ENCODE assay signal across 8 cellular contexts in genomic region chr14:75303415-75303814, GRCh38. TPM values are rescaled to one million over a fixed set of nuclear protein-coding genes. Genes with fewer than 3 reads are reported as not detected.
DNase-seq lines count a peak whose midpoint lies in the region; ATAC-seq lines count a peak whose summit lies in the region.

No MANE protein-coding gene starts in this region.

- H3K27ac ChIP-seq in CD8-positive, alpha-beta memory T cell (ENCODE audit: low read depth, low read length) = no peak overlapping the region

- H3K36me3 Mint-ChIP-seq in CD8-positive, alpha-beta memory T cell = no peaks in the 10 kb centered on the region

- peaks cover 1 to 4% of the 10 kb centered on the region in 2 donors for H3K27me3 Mint-ChIP-seq in CD8-positive, alpha-beta memory T cell
- H3K27me3 Mint-ChIP-seq in stimulated activated naive CD8-positive, alpha-beta T cell treated with anti-CD3 and anti-CD28 coated beads, Interleukin-15, amount 100 ng/mL, for 72 hours = peaks cover 14% of the 10 kb centered on the region

- H3K9me3 ChIP-seq in CD8-positive, alpha-beta memory T cell (ENCODE audit: low read length) = no peaks in the 10 kb centered on the region

- no peaks in the 10 kb centered on the region for H3K27me3 ChIP-seq in CD8-positive, alpha-beta memory T cell (ENCODE audit: insufficient read depth, low read length, poor library complexity, severe bottlenecking)

- DNase-seq in CD8-positive, alpha-beta memory T cell = peak in 4 of 5 donors; percentile 49 to 74 (median 54)
- peak; percentile 19 for DNase-seq in HS-27A (ENCODE audit: low read depth)
- DNase-seq in NCI-H748 treated with DMSO at 0.1 percent for 48 hours (lab: John Stamatoyannopoulos, UW) = peak; percentile 48
- peak; percentile 66 for DNase-seq in activated CD4-positive, alpha-beta T cell treated with anti-CD3 and anti-CD28 coated beads for 48 hours
- DNase-seq in effector CD8-positive, alpha-beta T cell (lab: John Stamatoyannopoulos, UW) = peak; percentile 43
- DNase-seq in medulla oblongata (ENCODE audit: extremely low spot score) = peak; percentile 90
- DNase-seq in stimulated activated naive CD8-positive, alpha-beta T cell treated with anti-CD3 and anti-CD28 coated beads, Interleukin-15, amount 100 ng/mL, for 72 hours = peak; percentile 39 to 60

- CTCF ChIA-PET in CD8-positive, alpha-beta memory T cell (lab: Charles Lee) = interaction anchor here (0.7 to 7.3 kb wide), 9 partner anchors 8 to 258 kb away, joined by 3 to 55 read pairs (median 10); partner anchors contain the start of gene NEK9

- peak overlapping the region in 1 of 8 donors; percentile 24 for H3K27ac Mint-ChIP-seq in CD8-positive, alpha-beta memory T cell
- no peak overlapping the region for H3K27ac Mint-ChIP-seq in stimulated activated naive CD8-positive, alpha-beta T cell treated with anti-CD3 and anti-CD28 coated beads, Interleukin-15, amount 100 ng/mL, for 72 hours

- peaks cover 5 to 11% (median 5%) of the 10 kb centered on the region in 3 donors for H3K4me1 Mint-ChIP-seq in CD8-positive, alpha-beta memory T cell
- peaks cover 29% of the 10 kb centered on the region for H3K4me1 Mint-ChIP-seq in stimulated activated naive CD8-positive, alpha-beta T cell treated with anti-CD3 and anti-CD28 coated beads, Interleukin-15, amount 100 ng/mL, for 72 hours

- POLR2A ChIA-PET in CD8-positive, alpha-beta memory T cell (lab: Charles Lee) = no interaction called here

- ATAC-seq in stimulated activated naive CD8-positive, alpha-beta T cell treated with anti-CD3 and anti-CD28 coated beads, Interleukin-15, amount 100 ng/mL, for 72 hours = peak; percentile 64
- ATAC-seq in HG02981 (IDR thresholded peaks at IDR 0.05; ENCODE audit: unreplicated experiment) = no peak

- no peaks in the 10 kb centered on the region for H3K36me3 ChIP-seq in CD8-positive, alpha-beta memory T cell (ENCODE audit: insufficient read depth, low read length)

- H3K9me3 Mint-ChIP-seq in CD8-positive, alpha-beta memory T cell = no peaks in the 10 kb centered on the region
- H3K9me3 Mint-ChIP-seq in stimulated activated naive CD8-positive, alpha-beta T cell treated with anti-CD3 and anti-CD28 coated beads, Interleukin-15, amount 100 ng/mL, for 72 hours = peaks cover 0 to 8% of the 10 kb centered on the region in 2 donors

- peaks cover 6% of the 10 kb centered on the region for H3K4me1 ChIP-seq in CD8-positive, alpha-beta memory T cell (ENCODE audit: insufficient read depth, low read length)

- H3K4me3 Mint-ChIP-seq in CD8-positive, alpha-beta memory T cell = no peak overlapping the region
- H3K4me3 Mint-ChIP-seq in stimulated activated naive CD8-positive, alpha-beta T cell treated with anti-CD3 and anti-CD28 coated beads, Interleukin-15, amount 100 ng/mL, for 72 hours = no peak overlapping the region

- no peak overlapping the region for H3K4me3 ChIP-seq in CD8-positive, alpha-beta memory T cell (ENCODE audit: low read length)

RNA-seq across cellular contexts. Expression of gene FOS, which starts 24.8 kb away (rescaled TPM):
- total RNA-seq in CD8-positive, alpha-beta memory T cell = 10 to 100 TPM; 15.2 to 16.8 TPM
- 768 TPM for polyA plus RNA-seq in CD8-positive, alpha-beta memory T cell

Comparison
In these comparisons a context has a peak if more than half of its experiments do, and no peak if none do; other contexts are left out.
1. DNase-seq: peak in every context shown above with its lines; median percentile 90 in medulla oblongata; 66 in activated CD4-positive, alpha-beta T cell treated with anti-CD3 and anti-CD28 coated beads for 48 hours; 54 in CD8-positive, alpha-beta memory T cell; 50 in stimulated activated naive CD8-positive, alpha-beta T cell treated with anti-CD3 and anti-CD28 coated beads, Interleukin-15, amount 100 ng/mL, for 72 hours; 48 in NCI-H748 treated with DMSO at 0.1 percent for 48 hours; 43 in effector CD8-positive, alpha-beta T cell; 19 in HS-27A.